Comparison of ENCODE assay signal across 8 cellular contexts in genomic region chr3:44762170-44762677, GRCh38. TPM values are rescaled to one million over a fixed set of nuclear protein-coding genes. Genes with fewer than 3 reads are reported as not detected.
DNase-seq lines count a peak whose midpoint lies in the region; ATAC-seq and TF ChIP-seq lines count a peak whose summit lies in the region.

No MANE protein-coding gene starts in this region.

- peaks cover 30 to 35% (median 32%) of the 10 kb centered on the region in 3 donors for H3K4me1 Mint-ChIP-seq in T-cell

- no peak for TF ChIP-seq CTCF in foreskin keratinocyte (conservative IDR thresholded peaks at IDR 0.05)
- TF ChIP-seq CTCF in GM13976 (IDR thresholded peaks at IDR 0.05; ENCODE audit: borderline replicate concordance, control extremely low read depth, extremely low read depth, insufficient read depth, missing control alignments), result no peak

- in situ Hi-C loops in GM13976 (cut with MboI; ENCODE audit: low sequenced_read_pairs, unreplicated experiment), result no loop called here

- peaks cover 77% of the 10 kb centered on the region for H3K9me3 ChIP-seq in BLaER1
- no peaks in the 10 kb centered on the region for H3K9me3 ChIP-seq in skeletal muscle tissue (ENCODE audit: control insufficient read depth in 3 of 3, low read length in 3 of 3)

- no peak overlapping the region for H3K27ac Mint-ChIP-seq in T-cell

- H3K4me1 ChIP-seq in BLaER1, result peaks cover 24% of the 10 kb centered on the region
- H3K4me1 ChIP-seq in foreskin keratinocyte, result no peaks in the 10 kb centered on the region
- peaks cover 11 to 14% (median 13%) of the 10 kb centered on the region in 3 donors for H3K4me1 ChIP-seq in skeletal muscle tissue (ENCODE audit: control insufficient read depth in 3 of 3, insufficient read depth in 3 of 3, low read length in 3 of 3)

- H3K4me2 ChIP-seq in BLaER1, result peak overlapping the region; percentile 90

- H3K27me3 ChIP-seq in BLaER1 (no peaks in the 10 kb centered on the region), H7 (ENCODE audit: control insufficient read depth, insufficient read depth, low read length) (no peaks in the 10 kb centered on the region), foreskin keratinocyte (no peaks in the 10 kb centered on the region), skeletal muscle tissue (ENCODE audit: control insufficient read depth in 3 of 3, insufficient read depth in 3 of 3, low read length in 3 of 3) (no peaks in the 10 kb centered on the region)

- ATAC-seq in T-cell (replicated peaks in 1 of 4) (no peak), foreskin keratinocyte (peak; percentile 45), HG02678 (IDR thresholded peaks at IDR 0.05; ENCODE audit: unreplicated experiment) (no peak), HG03108 (IDR thresholded peaks at IDR 0.05; ENCODE audit: unreplicated experiment) (no peak)

- H3K4me3 ChIP-seq in BLaER1 (peak overlapping the region; percentile 91), H7 (ENCODE audit: insufficient read depth, low read depth, low read length) (peak overlapping the region; percentile 87), skeletal muscle tissue (ENCODE audit: low read length in 3 of 3) (peak overlapping the region; percentile 89 to 97 (median 96))

- CTCF ChIA-PET in T-cell (lab: Charles Lee), result interaction anchor here in 1 of 2 donors (1.2 to 1.4 kb wide), 2 partner anchors 33 to 249 kb away, joined by 3 to 5 read pairs; partner anchors contain the start of gene ZNF501

- H3K27ac ChIP-seq in BLaER1 (peak overlapping the region; percentile 91), foreskin keratinocyte (peak overlapping the region; percentile 80), skeletal muscle tissue (ENCODE audit: low read depth, low read length) (no peak overlapping the region)

- H3K36me3 ChIP-seq in BLaER1, result peaks cover 72% of the 10 kb centered on the region
- peaks cover 3% of the 10 kb centered on the region for H3K36me3 ChIP-seq in H7 (replicated peaks; ENCODE audit: control insufficient read depth, insufficient read depth, low read length)
- peaks cover 0 to 17% (median 6%) of the 10 kb centered on the region in 3 donors for H3K36me3 ChIP-seq in skeletal muscle tissue (ENCODE audit: control insufficient read depth in 3 of 3, insufficient read depth in 3 of 3, low read length in 3 of 3)

- peaks cover 3 to 16% (median 8%) of the 10 kb centered on the region in 3 donors for H3K9me3 Mint-ChIP-seq in T-cell

- H3K36me3 Mint-ChIP-seq in T-cell, result peaks cover 24% of the 10 kb centered on the region

- POLR2A ChIA-PET in T-cell (lab: Charles Lee), result interaction anchor here (0.7 to 1.2 kb wide), 3 partner anchors 214 to 423 kb away, joined by 3 to 5 read pairs (median 3); partner anchors contain the start of genes EXOSC7 (in 1 of the 2), TCAIM (in 1 of the 2) and ZDHHC3 (in 1 of the 2)

- no peak for DNase-seq in H7
- DNase-seq in T-cell, result no peak
- DNase-seq in foreskin keratinocyte, result peak in 1 of 2 donors; percentile 12
- no peak for DNase-seq in GM13976 (ENCODE audit: low spot score)

- H3K4me3 Mint-ChIP-seq in T-cell, result peak overlapping the region; percentile 85 to 89 (median 85)

- H3K9ac ChIP-seq in BLaER1 (peak overlapping the region; percentile 92), skeletal muscle tissue (ENCODE audit: low read depth in 1 of 3, low read length in 3 of 3) (peak overlapping the region in 1 of 3 donors; percentile 94)

- H3K27me3 Mint-ChIP-seq in T-cell, result no peaks in the 10 kb centered on the region

- H4K20me1 ChIP-seq in BLaER1, result no peaks in the 10 kb centered on the region

RNA-seq across cellular contexts. Expression of gene KIF15, which starts 0.6 kb away (rescaled TPM):
- total RNA-seq in H7 (2014; rRNA removed; shearing (Covaris generic)), result 19.3 and 38.8 TPM in 2 replicates
- total RNA-seq in T-cell, result under 1 TPM; 0.26 to 0.82 (median 0.43) TPM
- total RNA-seq in foreskin keratinocyte, result 11.7 and 15.0 TPM in 2 replicates
- 4.9 and 8.4 TPM in 2 replicates for polyA plus RNA-seq in foreskin keratinocyte
- total RNA-seq in skeletal muscle tissue, result 6.3 TPM

RNA-seq across cellular contexts. Expression of gene KIAA1143, which starts 0.8 kb away (rescaled TPM):
- total RNA-seq in H7 (2014; rRNA removed; shearing (Covaris generic)), result 30.8 and 37.8 TPM in 2 replicates
- total RNA-seq in T-cell, result 10 to 100 TPM; 28.5 to 32.8 (median 29.9) TPM
- 24.3 and 27.5 TPM in 2 replicates for total RNA-seq in foreskin keratinocyte
- polyA plus RNA-seq in foreskin keratinocyte, result 12.7 and 17.1 TPM in 2 replicates
- 12.0 TPM for total RNA-seq in skeletal muscle tissue

RNA-seq across cellular contexts. Expression of gene ZNF501, which starts 32.8 kb away (rescaled TPM):
- total RNA-seq in H7 (2014; rRNA removed; shearing (Covaris generic)), result 0.04 and 0.17 TPM in 2 replicates
- 1 to 10 TPM in 4 of 5 donors, under 1 TPM in 1; 0.65 to 7.5 (median 4.6) TPM for total RNA-seq in T-cell
- 3.2 TPM in 2 replicates for total RNA-seq in foreskin keratinocyte
- polyA plus RNA-seq in foreskin keratinocyte, result 0.94 and 1.5 TPM in 2 replicates
- 5.2 TPM for total RNA-seq in skeletal muscle tissue

RNA-seq across cellular contexts. Expression of gene ZNF502, which starts 49.8 kb away (rescaled TPM):
- total RNA-seq in H7 (2014; rRNA removed; shearing (Covaris generic)), result 0.55 and 0.62 TPM in 2 replicates
- total RNA-seq in T-cell (1 to 10 TPM; 1.9 to 4.6 (median 2.7) TPM), foreskin keratinocyte (3.7 and 3.9 TPM in 2 replicates), skeletal muscle tissue (5.2 TPM)
- 1.3 and 1.5 TPM in 2 replicates for polyA plus RNA-seq in foreskin keratinocyte
